ENCODE assay signal across 1 cellular context in the genomic region with DNA sequence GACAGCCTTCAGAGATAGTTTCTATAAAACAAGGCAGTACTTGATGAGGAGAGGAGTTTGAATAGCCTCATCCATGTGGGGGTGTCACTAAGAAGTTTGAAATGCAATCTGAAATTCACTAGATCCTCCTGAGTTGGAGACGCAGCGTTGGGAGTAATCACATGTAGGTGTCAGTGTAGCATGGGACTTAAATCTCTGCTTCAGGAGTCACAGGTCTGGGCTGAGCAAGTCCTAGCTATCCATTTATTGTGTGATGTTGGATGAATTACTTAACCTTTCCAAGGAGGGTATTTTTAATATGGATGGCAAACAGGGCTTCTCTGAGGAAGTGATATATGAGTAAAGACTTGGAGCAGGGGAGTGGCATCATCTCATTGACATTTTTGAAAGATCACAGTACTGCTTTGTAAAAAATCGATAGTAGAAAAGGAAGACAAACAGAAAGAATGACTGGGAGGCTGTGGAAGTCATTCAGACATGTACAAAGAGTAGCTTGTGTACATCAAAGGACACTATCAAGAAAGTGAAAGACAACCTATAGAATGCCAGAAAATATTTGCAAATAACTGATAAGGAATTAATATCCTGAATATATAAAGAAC.
TF ChIP-seq lines count a peak whose summit lies in the region.

No MANE protein-coding gene starts in this region.

TF ChIP-seq in H1, 55 proteins besides CTCF, POLR2A, EP300 and RAD21:
- TF ChIP-seq SP2 (IDR thresholded peaks at IDR 0.05; ENCODE audit: low read length) (no peak), POU5F1 (IDR thresholded peaks at IDR 0.05; ENCODE audit: low read depth, low read length) (no peak), EZH2 (IDR thresholded peaks at IDR 0.05; ENCODE audit: low read depth, low read length, severe bottlenecking) (no peak), BCL11A (IDR thresholded peaks at IDR 0.05; ENCODE audit: low read depth in 2 of 2, low read length in 2 of 2) (no peak), HDAC6 (IDR thresholded peaks at IDR 0.05; ENCODE audit: low read depth, low read length) (no peak), SIX5 (IDR thresholded peaks at IDR 0.05; ENCODE audit: low read depth, low read length) (no peak), SIN3A (conservative IDR thresholded peaks at IDR 0.05 in 1 of 2, IDR thresholded peaks at IDR 0.05 in 1 of 2; ENCODE audit: low read depth in 1 of 2, low read length in 2 of 2) (no peak)
TF ChIP-seq in H1: peak in this region for 0.
